23 cellular contexts compared by ENCODE assay signal in genomic region chr9:108972626-108973209, GRCh38. TPM values are rescaled to one million over a fixed set of nuclear protein-coding genes. Genes with fewer than 3 reads are reported as not detected.
A peak's percentile ranks its signal among the peaks of the same experiment; 100 is the strongest.
DNase-seq lines count a peak whose midpoint lies in the region; ATAC-seq, FAIRE-seq and TF ChIP-seq lines count a peak whose summit lies in the region.
"Had no signal": no experiment of that assay in that cellular context is flagged by ENCODE, and none has a peak within 500 bp of the region (broad histone marks: within the 10 kb centered on the region; RNA-seq: fewer than 3 reads in every experiment).

No MANE protein-coding gene starts in this region.

- TF ChIP-seq POLR2A in vagina (IDR thresholded peaks at IDR 0.05), result no peak

- no peaks in the 10 kb centered on the region for H3K27me3 ChIP-seq in right cardiac atrium (ENCODE audit: control insufficient read depth, insufficient read depth)
- no peaks in the 10 kb centered on the region for H3K27me3 ChIP-seq in vagina
- H3K27me3 ChIP-seq in small intestine (ENCODE audit: control insufficient read depth in 2 of 2, insufficient read depth in 2 of 2, low read length in 2 of 2), result no peaks in the 10 kb centered on the region
- H3K27me3 ChIP-seq: pancreas had no signal

- H3K27ac ChIP-seq in right cardiac atrium (ENCODE audit: low read length) (peak overlapping the region; percentile 87), vagina (peak overlapping the region; percentile 35), small intestine (ENCODE audit: low read depth in 1 of 2, low read length in 1 of 2) (no peak overlapping the region)
- H3K27ac ChIP-seq: HL-60, pancreas had no signal

- 32% methylated on average over 2 of the region's 2 CpGs for WGBS in right cardiac atrium
- 70 to 92% (median 91%) methylated on average over 2 of the region's 2 CpGs for WGBS in small intestine, 3 donors

- DNase-seq in NCI-H69 (lab: John Stamatoyannopoulos, UW) (peak; percentile 34), fibroblast of gingiva (ENCODE audit: low read depth) (peak; percentile 39), right cardiac atrium (no peak), vagina (ENCODE audit: extremely low spot score in 2 of 2) (no peak), DMS 273 treated with DMSO at 0.1 percent for 48 hours (lab: John Stamatoyannopoulos, UW) (no peak), small intestine (no peak)
- DNase-seq: activated CD4-positive, alpha-beta T cell treated with anti-CD3 and anti-CD28 coated beads for 48 hours; activated effector memory CD4-positive, alpha-beta T cell treated with Interleukin-2 at 50 U/mL for 16 hours; amniotic stem cell; DND-41; glutamatergic neuron; GOT3; mammary epithelial cell; naive B cell; NCI-H1694; NCI-H226; pancreas; stimulated activated CD4-positive, alpha-beta T cell treated with anti-CD3 and anti-CD28 coated beads, Interleukin-4, amount 100 ng/mL, for 24 hours had no signal

- ATAC-seq in right cardiac atrium (peak; percentile 61 to 68), HG02970 (IDR thresholded peaks at IDR 0.05; ENCODE audit: low FRiP score, unreplicated experiment) (no peak)
- ATAC-seq: pancreas had no signal

- FAIRE-seq in small intestine (lab: Jason Lieb, UNC), result no peak
- FAIRE-seq: endometrium, GM18507, pancreas had no signal

- H3K9me3 ChIP-seq in right cardiac atrium (ENCODE audit: control insufficient read depth, low read length) (no peaks in the 10 kb centered on the region), vagina (no peaks in the 10 kb centered on the region), small intestine (ENCODE audit: control insufficient read depth, low read depth) (no peaks in the 10 kb centered on the region)
- H3K9me3 ChIP-seq: pancreas had no signal

- intact Hi-C loops in right cardiac atrium (cut with DNase I) (no loop called here), vagina (cut with DNase I) (no loop called here)

- H3K4me3 ChIP-seq in right cardiac atrium (ENCODE audit: low read length) (no peak overlapping the region), vagina (no peak overlapping the region), small intestine (ENCODE audit: low read depth in 1 of 2, low read length in 2 of 2) (no peak overlapping the region)
- H3K4me3 ChIP-seq: pancreas, skin epidermis had no signal

- H3K36me3 ChIP-seq in vagina (no peaks in the 10 kb centered on the region), small intestine (ENCODE audit: control insufficient read depth in 2 of 2, insufficient read depth in 2 of 2, low read length in 2 of 2) (peaks cover 0 to 2% of the 10 kb centered on the region in 2 donors)
- H3K36me3 ChIP-seq: pancreas had no signal

- TF ChIP-seq CTCF in vagina (IDR thresholded peaks at IDR 0.05), result no peak

- H3K4me1 ChIP-seq in right cardiac atrium (ENCODE audit: control insufficient read depth, insufficient read depth, low read length) (peaks cover 4% of the 10 kb centered on the region), vagina (peaks cover 27% of the 10 kb centered on the region), small intestine (ENCODE audit: control insufficient read depth in 2 of 2, insufficient read depth in 1 of 2, low read depth in 1 of 2, low read length in 1 of 2) (no peaks in the 10 kb centered on the region)

RNA-seq across cellular contexts. Expression of gene ABITRAM, which starts 38.5 kb away (rescaled TPM):
- total RNA-seq in right cardiac atrium, result 10 to 100 TPM in 2 of 4 donors, 1 to 10 TPM in 2; 5.6 to 12.9 (median 10.0) TPM
- polyA plus RNA-seq in right cardiac atrium, result 12.7 TPM
- total RNA-seq in vagina, result 16.0 TPM
- 10 to 100 TPM; 13.2 to 26.8 (median 14.9) TPM for polyA plus RNA-seq in small intestine

RNA-seq across cellular contexts. Expression of gene ELP1, which starts 38.8 kb away (rescaled TPM):
- total RNA-seq in right cardiac atrium (10 to 100 TPM; 20.5 to 24.1 (median 22.0) TPM), vagina (16.9 TPM)
- polyA plus RNA-seq in right cardiac atrium (12.8 TPM), small intestine (10 to 100 TPM in 1 of 3 donors, 1 to 10 TPM in 2; 3.8 to 13.2 (median 9.7) TPM)

RNA-seq across cellular contexts. Expression of gene CTNNAL1, which starts 40.6 kb away (rescaled TPM):
- total RNA-seq in right cardiac atrium (10 to 100 TPM; 61.1 to 99.9 (median 96.9) TPM), vagina (18.2 TPM)
- polyA plus RNA-seq in right cardiac atrium (105 TPM), small intestine (10 to 100 TPM in 2 of 3 donors, 1 to 10 TPM in 1; 7.8 to 26.6 (median 23.5) TPM)

Comparison
In these comparisons a context has a peak if more than half of its experiments do, and no peak if none do; other contexts are left out.
1. DNase-seq: peak in NCI-H69 (single experiment) and fibroblast of gingiva (single experiment); none in right cardiac atrium (0 of 3), vagina (0 of 2), DMS 273 treated with DMSO at 0.1 percent for 48 hours (single experiment) and small intestine (single experiment).
2. H3K27ac ChIP-seq: peak in right cardiac atrium (single experiment) and vagina (single experiment); none in small intestine (0 of 2).